In genomic region chr16:75566040-75566888, GRCh38 we compare ENCODE assay signal across 8 cellular contexts. TPM values are rescaled to one million over a fixed set of nuclear protein-coding genes. Genes with fewer than 3 reads are reported as not detected.
DNase-seq lines count a peak whose midpoint lies in the region; ATAC-seq and TF ChIP-seq lines count a peak whose summit lies in the region.

Gene GABARAPL2, plus strand, starts transcription at chr16:75566379. Its CDS starts 108 bp downstream, at chr16:75566487.

- H3K9me3 ChIP-seq in HUES64 (ENCODE audit: insufficient read depth, low read depth, low read length) (no peaks in the 10 kb centered on the region), OCI-LY7 (ENCODE audit: low read length) (no peaks in the 10 kb centered on the region), mucosa of descending colon (no peaks in the 10 kb centered on the region)

- no peaks in the 10 kb centered on the region for H3K9me2 ChIP-seq in OCI-LY7 (ENCODE audit: insufficient read depth, low read length)

- H3K36me3 ChIP-seq in HUES64 (ENCODE audit: insufficient read depth, low read length) (peaks cover 37% of the 10 kb centered on the region), OCI-LY7 (ENCODE audit: insufficient read depth, low read length) (peaks cover 35% of the 10 kb centered on the region), mucosa of descending colon (ENCODE audit: low read depth) (no peaks in the 10 kb centered on the region)

- peak within 1 kb of the TSS; percentile 99 for H3K4me2 ChIP-seq in OCI-LY7 (ENCODE audit: low read length)

- H3K9me3 Mint-ChIP-seq in Calu3 (ENCODE audit: low read depth, unreplicated experiment) = no peaks in the 10 kb centered on the region

- peaks cover 27% of the 10 kb centered on the region for H3K27me3 Mint-ChIP-seq in Calu3 (ENCODE audit: unreplicated experiment)

- intact Hi-C loops in Calu3 (cut with micrococcal nuclease; ENCODE audit: unreplicated experiment) (loop anchor here (2.0 to 5.0 kb wide), 2 partner anchors 49 to 51 kb away; no protein-coding TSS in a partner anchor), OCI-LY7 (cut with micrococcal nuclease; ENCODE audit: unreplicated experiment) (loop anchor here (1.0 to 2.0 kb wide), 3 partner anchors 10 to 133 kb away; partner anchors contain the start of genes CFDP1, TMEM170A and TMEM231), mucosa of descending colon (cut with DNase I, micrococcal nuclease) (no loop called here)

- H3K9ac ChIP-seq in HUES64 (ENCODE audit: low read depth, low read length) = peak within 1 kb of the TSS; percentile 79

- POLR2A ChIA-PET in OCI-LY7 (lab: Charles Lee) = interaction anchor here (0.7 to 5.1 kb wide), 6 partner anchors 8 to 82 kb away, joined by 3 to 35 read pairs (median 10); partner anchors contain the start of genes ADAT1, KARS1, TERF2IP and TMEM231

- peak within 1 kb of the TSS; percentile 83 for H3K4me3 Mint-ChIP-seq in Calu3 (ENCODE audit: low read depth, unreplicated experiment)

- WGBS in HUES64 = under 1% methylated on average over 84 of the region's 84 CpGs

- H3K4me1 ChIP-seq in HUES64 (ENCODE audit: insufficient read depth, low read length) = peaks cover 7% of the 10 kb centered on the region; the same call in 1 of the 2 replicates
- H3K4me1 ChIP-seq in OCI-LY7 (ENCODE audit: insufficient read depth, low read length, poor library complexity, severe bottlenecking) = peaks cover 58% of the 10 kb centered on the region
- peaks cover 18% of the 10 kb centered on the region for H3K4me1 ChIP-seq in mucosa of descending colon (ENCODE audit: low read depth)

- no peaks in the 10 kb centered on the region for H3K27me3 ChIP-seq in HUES64 (ENCODE audit: insufficient read depth, low read length)

- peak within 1 kb of the TSS; percentile 75 for H3K27ac Mint-ChIP-seq in Calu3 (ENCODE audit: unreplicated experiment)

- H4K20me1 ChIP-seq in OCI-LY7 (ENCODE audit: insufficient read depth, low read length) = peaks cover 11% of the 10 kb centered on the region; the same call in 1 of the 2 replicates

- H3K4me3 ChIP-seq in HUES64 (ENCODE audit: low read length) = peak within 1 kb of the TSS; percentile 81
- H3K4me3 ChIP-seq in OCI-LY7 (ENCODE audit: low read depth, low read length, poor library complexity, severe bottlenecking) = peak within 1 kb of the TSS; percentile 96
- H3K4me3 ChIP-seq in epithelial cell of esophagus (ENCODE audit: low read length) = peak within 1 kb of the TSS; percentile 83
- H3K4me3 ChIP-seq in mucosa of descending colon = peak within 1 kb of the TSS; percentile 85

- peaks cover 50% of the 10 kb centered on the region for H3K36me3 Mint-ChIP-seq in Calu3 (ENCODE audit: insufficient read depth, unreplicated experiment)

- DNase-seq in Calu3 (peak; percentile 93), OCI-LY7 (ENCODE audit: low spot score) (peak; percentile 94), activated T-cell treated with anti-CD3 and anti-CD28 coated beads for 4 hours (peak; percentile 88), epithelial cell of esophagus (ENCODE audit: low read depth) (peak; percentile 83), mucosa of descending colon (peak; percentile 90 to 94 (median 92))
- peak; percentile 87 to 88 for DNase-seq in stimulated activated CD8-positive, alpha-beta memory T cell treated with anti-CD3 and anti-CD28 coated beads, Interleukin-4, amount 100 ng/mL, for 1 hour (ENCODE audit: low read depth in 2 of 2, low spot score in 1 of 2)

- BruUV-seq in Calu3 (replicated peaks; lab: Mats Ljungman, UMichigan) = no TSS peak
- no TSS peak for BruUV-seq in OCI-LY7 (replicated peaks; lab: Mats Ljungman, UMichigan)

- peaks cover 32% of the 10 kb centered on the region for H3K4me1 Mint-ChIP-seq in Calu3 (ENCODE audit: low read depth, unreplicated experiment)

- peak within 1 kb of the TSS; percentile 85 for H2AFZ ChIP-seq in OCI-LY7 (ENCODE audit: low read length)

- CTCF ChIA-PET in Calu3 (lab: Charles Lee) = interaction anchor here (0.5 to 2.5 kb wide), 3 partner anchors 49 to 198 kb away, joined by 4 to 14 read pairs (median 4); no protein-coding TSS in a partner anchor
- CTCF ChIA-PET in OCI-LY7 (lab: Charles Lee; ENCODE audit: unreplicated experiment) = interaction anchor here (0.9 to 1.9 kb wide), 2 partner anchors 10 to 49 kb away, joined by 4 to 8 read pairs; partner anchors contain the start of gene TMEM231

- TF ChIP-seq CTCF in Calu3 (IDR thresholded peaks at IDR 0.05; ENCODE audit: unreplicated experiment) (no peak), OCI-LY7 (conservative IDR thresholded peaks at IDR 0.05; ENCODE audit: low read length) (no peak), epithelial cell of esophagus (IDR thresholded peaks at IDR 0.05; ENCODE audit: insufficient read depth, low read depth, low read length, missing control alignments) (no peak), mucosa of descending colon (IDR thresholded peaks at IDR 0.05) (no peak)

- peaks cover 16% of the 10 kb centered on the region for H3K79me2 ChIP-seq in OCI-LY7 (ENCODE audit: insufficient read depth, low read depth, low read length)

- H3K27ac ChIP-seq in HUES64 (ENCODE audit: low read depth, low read length) (peak within 1 kb of the TSS; percentile 67; the same call in 1 of the 2 replicates), OCI-LY7 (ENCODE audit: low read depth, low read length, poor library complexity, severe bottlenecking) (peak within 1 kb of the TSS; percentile 49)

- peak; percentile 62 for ATAC-seq in GM21515 (IDR thresholded peaks at IDR 0.05; ENCODE audit: unreplicated experiment)
- peak; percentile 93 for ATAC-seq in mucosa of descending colon

RNA-seq across cellular contexts. Expression of gene GABARAPL2, which starts in this region (rescaled TPM):
- total RNA-seq in Calu3 (2022) (112 and 123 TPM in 2 replicates), OCI-LY7 (2022) (91.6 and 93.5 TPM in 2 replicates), mucosa of descending colon (100 to 1,000 TPM in 2 of 3 donors, 10 to 100 TPM in 1; 81.4 to 110 (median 106) TPM)
- 66.5 TPM for polyA plus RNA-seq in HUES64 (2013, experiment 1 of 2)
- polyA plus RNA-seq in HUES64 (2013, experiment 2 of 2) = 82.7 TPM
- total RNA-seq in OCI-LY7 (2014; rRNA removed; shearing (Covaris generic)) = 37.0 and 57.7 TPM in 2 replicates

Comparison
In these comparisons a context has a peak if more than half of its experiments do, and no peak if none do; other contexts are left out.
1. Peak in every context shown above with its lines: DNase-seq, ATAC-seq, H3K4me3 ChIP-seq and H3K27ac ChIP-seq.
2. intact Hi-C loops: an anchor here in Calu3 (2.0 to 5.0 kb wide) and OCI-LY7 (1.0 to 2.0 kb wide); none called in mucosa of descending colon.